ENCODE assay signal across 12 cellular contexts in genomic region chr4:99852199-99852718, GRCh38.
DNase-seq lines count a peak whose midpoint lies in the region; ATAC-seq lines count a peak whose summit lies in the region.
"Had no signal": no experiment of that assay in that cellular context is flagged by ENCODE, and none has a peak within 500 bp of the region (broad histone marks: within the 10 kb centered on the region; RNA-seq: fewer than 3 reads in every experiment).

No MANE protein-coding gene starts in this region.

- H3K36me3 Mint-ChIP-seq in activated naive CD4-positive, alpha-beta T cell treated with anti-CD3 and anti-CD28 coated beads, Interleukin-2, amount 10 ng/mL, durations not matched to agents 7 days and 5 days: peaks cover 53% of the 10 kb centered on the region
- peaks cover 39% of the 10 kb centered on the region for H3K36me3 Mint-ChIP-seq in activated naive CD8-positive, alpha-beta T cell

- peaks cover 82% of the 10 kb centered on the region for H3K4me1 Mint-ChIP-seq in activated naive CD4-positive, alpha-beta T cell treated with anti-CD3 and anti-CD28 coated beads, Interleukin-2, amount 10 ng/mL, durations not matched to agents 7 days and 5 days
- peaks cover 58% of the 10 kb centered on the region for H3K4me1 Mint-ChIP-seq in activated naive CD8-positive, alpha-beta T cell (ENCODE audit: low read depth)
- H3K4me1 Mint-ChIP-seq in stimulated activated naive CD8-positive, alpha-beta T cell treated with anti-CD3 and anti-CD28 coated beads, Interleukin-15, amount 100 ng/mL, for 72 hours: peaks cover 91% of the 10 kb centered on the region

- CTCF ChIA-PET in activated naive CD4-positive, alpha-beta T cell treated with anti-CD3 and anti-CD28 coated beads, Interleukin-2, amount 10 ng/mL, durations not matched to agents 7 days and 5 days (lab: Charles Lee): interaction anchor here (3.9 kb wide), 1 partner anchor 41 kb away, joined by 17 read pairs; no protein-coding TSS in a partner anchor

- ATAC-seq in HG02610 (IDR thresholded peaks at IDR 0.05; ENCODE audit: unreplicated experiment): peak; percentile 11
- ATAC-seq in stimulated activated naive CD8-positive, alpha-beta T cell treated with anti-CD3 and anti-CD28 coated beads, Interleukin-15, amount 100 ng/mL, for 72 hours: peak; percentile 21
- ATAC-seq in GM19395 (IDR thresholded peaks at IDR 0.05; ENCODE audit: unreplicated experiment): no peak

- DNase-seq in activated naive CD4-positive, alpha-beta T cell treated with anti-CD3 and anti-CD28 coated beads, Interleukin-2, amount 10 ng/mL, durations not matched to agents 7 days and 5 days: no peak
- DNase-seq in activated naive CD4-positive, alpha-beta T cell treated with anti-CD3 and anti-CD28 coated beads, Interleukin-2, amount 50 U/mL, for 16 hours: no peak
- DNase-seq in stimulated activated naive CD8-positive, alpha-beta T cell treated with anti-CD3 and anti-CD28 coated beads, Interleukin-15, amount 100 ng/mL, for 72 hours: peak in 1 of 2 donors; percentile 22
- DNase-seq in SIG-M5 (lab: John Stamatoyannopoulos, UW) (no peak), hippocampal formation (lab: John Stamatoyannopoulos, UW) (no peak)
- DNase-seq: nucleus accumbens, retina, Right ventricle myocardium superior, testis had no signal

- peak overlapping the region; percentile 81 for H3K27ac Mint-ChIP-seq in activated naive CD4-positive, alpha-beta T cell treated with anti-CD3 and anti-CD28 coated beads, Interleukin-2, amount 10 ng/mL, durations not matched to agents 7 days and 5 days
- peak overlapping the region; percentile 79 for H3K27ac Mint-ChIP-seq in activated naive CD8-positive, alpha-beta T cell
- H3K27ac Mint-ChIP-seq in stimulated activated naive CD8-positive, alpha-beta T cell treated with anti-CD3 and anti-CD28 coated beads, Interleukin-15, amount 100 ng/mL, for 72 hours: peak overlapping the region; percentile 88 to 97

- no peak overlapping the region for H3K4me3 Mint-ChIP-seq in activated naive CD4-positive, alpha-beta T cell treated with anti-CD3 and anti-CD28 coated beads, Interleukin-2, amount 10 ng/mL, durations not matched to agents 7 days and 5 days
- peak overlapping the region; percentile 67 for H3K4me3 Mint-ChIP-seq in activated naive CD8-positive, alpha-beta T cell
- H3K4me3 Mint-ChIP-seq in stimulated activated naive CD8-positive, alpha-beta T cell treated with anti-CD3 and anti-CD28 coated beads, Interleukin-15, amount 100 ng/mL, for 72 hours: peak overlapping the region; percentile 69 to 81

- no peaks in the 10 kb centered on the region for H3K9me3 Mint-ChIP-seq in activated naive CD4-positive, alpha-beta T cell treated with anti-CD3 and anti-CD28 coated beads, Interleukin-2, amount 10 ng/mL, durations not matched to agents 7 days and 5 days
- no peaks in the 10 kb centered on the region for H3K9me3 Mint-ChIP-seq in activated naive CD8-positive, alpha-beta T cell (ENCODE audit: low read depth)
- H3K9me3 Mint-ChIP-seq in stimulated activated naive CD8-positive, alpha-beta T cell treated with anti-CD3 and anti-CD28 coated beads, Interleukin-15, amount 100 ng/mL, for 72 hours: no peaks in the 10 kb centered on the region

- no peaks in the 10 kb centered on the region for H3K27me3 Mint-ChIP-seq in activated naive CD4-positive, alpha-beta T cell treated with anti-CD3 and anti-CD28 coated beads, Interleukin-2, amount 10 ng/mL, durations not matched to agents 7 days and 5 days
- H3K27me3 Mint-ChIP-seq in activated naive CD8-positive, alpha-beta T cell: no peaks in the 10 kb centered on the region
- no peaks in the 10 kb centered on the region for H3K27me3 Mint-ChIP-seq in stimulated activated naive CD8-positive, alpha-beta T cell treated with anti-CD3 and anti-CD28 coated beads, Interleukin-15, amount 100 ng/mL, for 72 hours
